23 cellular contexts compared by ENCODE assay signal in the genomic region with DNA sequence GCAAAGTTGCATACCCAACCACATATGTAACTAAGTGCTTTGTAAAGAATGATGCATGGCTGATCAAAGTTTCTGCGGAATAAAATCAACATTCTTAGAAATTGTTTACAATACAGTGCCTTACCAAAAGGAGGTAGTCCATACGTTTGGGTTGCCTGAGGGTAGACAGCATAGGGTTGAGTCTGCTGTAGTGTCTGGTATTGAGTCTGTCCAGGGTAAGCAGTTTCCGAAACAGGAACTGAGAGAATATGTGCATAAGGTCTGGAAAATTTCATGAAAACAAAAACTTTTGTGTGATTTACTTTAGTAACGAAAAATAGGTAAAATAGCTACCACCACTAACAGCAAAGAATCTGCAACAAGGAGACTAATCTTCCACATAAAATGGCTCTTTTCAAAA. TPM values are rescaled to one million over a fixed set of nuclear protein-coding genes. Genes with fewer than 3 reads are reported as not detected.
DNase-seq lines count a peak whose midpoint lies in the region; ATAC-seq and TF ChIP-seq lines count a peak whose summit lies in the region.
"Had no signal": no experiment of that assay in that cellular context is flagged by ENCODE, and none has a peak within 500 bp of the region (broad histone marks: within the 10 kb centered on the region; RNA-seq: fewer than 3 reads in every experiment).

No MANE protein-coding gene starts in this region.

- H4K20me1 ChIP-seq in MM.1S (ENCODE audit: insufficient read depth, low read length) = no peaks in the 10 kb centered on the region

- 91 to 99% (median 92%) methylated on average over 4 of the region's 4 CpGs for WGBS in adrenal gland, 4 donors

- H3K4me1 Mint-ChIP-seq in WTC11 = no peaks in the 10 kb centered on the region
- peaks cover 6 to 15% of the 10 kb centered on the region in 2 donors for H3K4me1 Mint-ChIP-seq in stimulated activated naive B cell treated with anti-CD40 and anti-IgM and Interleukin-4, amounts not matched to agents 10 μg/mL and 1 μg/mL and 100 μg/mL, for 72 hours
- no peaks in the 10 kb centered on the region for H3K4me1 Mint-ChIP-seq in stimulated activated effector memory CD8-positive, alpha-beta T cell treated with anti-CD3 and anti-CD28 coated beads, Interleukin-12 subunit alpha, Interleukin-12 subunit beta, amount 100 ng/mL, for 72 hours

- H3K4me2 ChIP-seq in MM.1S (ENCODE audit: low read depth, low read length) = peak overlapping the region; percentile 15
- H3K4me2 ChIP-seq: BLaER1 treated with 17β-estradiol and CSF1 and Interleukin-3, amounts not matched to agents 10 nM and 100 nM; SK-N-SH had no signal

- peaks cover 5% of the 10 kb centered on the region for H3K36me3 Mint-ChIP-seq in WTC11
- peaks cover 19 to 28% of the 10 kb centered on the region in 2 donors for H3K36me3 Mint-ChIP-seq in stimulated activated naive B cell treated with anti-CD40 and anti-IgM and Interleukin-4, amounts not matched to agents 10 μg/mL and 1 μg/mL and 100 μg/mL, for 72 hours
- H3K36me3 Mint-ChIP-seq in stimulated activated effector memory CD8-positive, alpha-beta T cell treated with anti-CD3 and anti-CD28 coated beads, Interleukin-12 subunit alpha, Interleukin-12 subunit beta, amount 100 ng/mL, for 72 hours = peaks cover 73% of the 10 kb centered on the region

- H3K4me3 Mint-ChIP-seq in WTC11 = no peak overlapping the region
- H3K4me3 Mint-ChIP-seq in stimulated activated naive B cell treated with anti-CD40 and anti-IgM and Interleukin-4, amounts not matched to agents 10 μg/mL and 1 μg/mL and 100 μg/mL, for 72 hours = no peak overlapping the region
- H3K4me3 Mint-ChIP-seq in stimulated activated effector memory CD8-positive, alpha-beta T cell treated with anti-CD3 and anti-CD28 coated beads, Interleukin-12 subunit alpha, Interleukin-12 subunit beta, amount 100 ng/mL, for 72 hours = no peak overlapping the region
- H3K4me3 Mint-ChIP-seq: CD4-positive, alpha-beta T cell; T-helper 1 cell treated with Interleukin-12 subunit alpha and Interleukin-12 subunit beta and Interleukin-4 antibody, amounts not matched to agents 30 μg/mL and 1 μg/mL, for 36 hours had no signal

- no peaks in the 10 kb centered on the region for H3K9me2 ChIP-seq in MM.1S (replicated peaks; ENCODE audit: insufficient read depth, low read length)
- H3K9me2 ChIP-seq: SK-N-SH had no signal

- no peak for TF ChIP-seq POLR2A in adrenal gland (IDR thresholded peaks at IDR 0.05)

- H3K4me3 ChIP-seq in GM12865 (ENCODE audit: low read depth, low read length) (no peak overlapping the region), MM.1S (ENCODE audit: low read length) (no peak overlapping the region), adrenal gland (no peak overlapping the region)
- H3K4me3 ChIP-seq: BLaER1 treated with 17β-estradiol and CSF1 and Interleukin-3, amounts not matched to agents 10 nM and 100 nM; GM23248 had no signal

- no peaks in the 10 kb centered on the region for H3K27me3 Mint-ChIP-seq in WTC11 (ENCODE audit: low read depth)
- H3K27me3 Mint-ChIP-seq in stimulated activated naive B cell treated with anti-CD40 and anti-IgM and Interleukin-4, amounts not matched to agents 10 μg/mL and 1 μg/mL and 100 μg/mL, for 72 hours = no peaks in the 10 kb centered on the region
- H3K27me3 Mint-ChIP-seq: CD4-positive, alpha-beta T cell had no signal

- H3K36me3 ChIP-seq in MM.1S (replicated peaks; ENCODE audit: insufficient read depth, low read length) (no peaks in the 10 kb centered on the region; the same call in 1 of the 2 replicates), adrenal gland (replicated peaks in 1 of 2) (no peaks in the 10 kb centered on the region)

- no peaks in the 10 kb centered on the region for H3K9me3 Mint-ChIP-seq in WTC11
- no peaks in the 10 kb centered on the region for H3K9me3 Mint-ChIP-seq in stimulated activated naive B cell treated with anti-CD40 and anti-IgM and Interleukin-4, amounts not matched to agents 10 μg/mL and 1 μg/mL and 100 μg/mL, for 72 hours
- H3K9me3 Mint-ChIP-seq in stimulated activated effector memory CD8-positive, alpha-beta T cell treated with anti-CD3 and anti-CD28 coated beads, Interleukin-12 subunit alpha, Interleukin-12 subunit beta, amount 100 ng/mL, for 72 hours = no peaks in the 10 kb centered on the region
- H3K9me3 Mint-ChIP-seq: CD4-positive, alpha-beta T cell; T-helper 1 cell treated with Interleukin-12 subunit alpha and Interleukin-12 subunit beta and Interleukin-4 antibody, amounts not matched to agents 30 μg/mL and 1 μg/mL, for 36 hours had no signal

- H3K9me3 ChIP-seq in MM.1S (replicated peaks; ENCODE audit: insufficient read depth, low read length) (no peaks in the 10 kb centered on the region), adrenal gland (replicated peaks in 1 of 3) (no peaks in the 10 kb centered on the region)
- H3K9me3 ChIP-seq: BLaER1 treated with 17β-estradiol and CSF1 and Interleukin-3, amounts not matched to agents 10 nM and 100 nM; SK-N-SH had no signal

- intact Hi-C loops in adrenal gland (cut with DNase I) = no loop called here

- H3K27me3 ChIP-seq in MM.1S (replicated peaks; ENCODE audit: insufficient read depth, low read length) (no peaks in the 10 kb centered on the region), adrenal gland (no peaks in the 10 kb centered on the region)
- H3K27me3 ChIP-seq: BLaER1 treated with 17β-estradiol and CSF1 and Interleukin-3, amounts not matched to agents 10 nM and 100 nM had no signal

- POLR2A ChIA-PET in WTC11 (lab: Charles Lee) = no interaction called here

- ATAC-seq in WTC11 (no peak), HG03280 (IDR thresholded peaks at IDR 0.05; ENCODE audit: unreplicated experiment) (no peak)
- ATAC-seq in stimulated activated naive B cell treated with anti-CD40 and anti-IgM and Interleukin-4, amounts not matched to agents 10 μg/mL and 1 μg/mL and 100 μg/mL, for 72 hours (replicated peaks) = peak; percentile 74 to 88
- ATAC-seq in stimulated activated effector memory CD8-positive, alpha-beta T cell treated with anti-CD3 and anti-CD28 coated beads, Interleukin-12 subunit alpha, Interleukin-12 subunit beta, amount 100 ng/mL, for 72 hours = no peak

- H3F3A ChIP-seq in MM.1S (ENCODE audit: insufficient read depth, low read length) = peaks cover 19% of the 10 kb centered on the region

- no peak for TF ChIP-seq CTCF in GM12865 (IDR thresholded peaks at IDR 0.05; ENCODE audit: insufficient read depth, low read depth, low read length, missing control alignments)
- TF ChIP-seq CTCF in MM.1S (IDR thresholded peaks at IDR 0.05; ENCODE audit: low read length) = no peak
- TF ChIP-seq CTCF in WTC11 (IDR thresholded peaks at IDR 0.05) = no peak
- TF ChIP-seq CTCF in adrenal gland (IDR thresholded peaks at IDR 0.05) = no peak

- no peak overlapping the region for H2AFZ ChIP-seq in MM.1S (ENCODE audit: low read length)
- H2AFZ ChIP-seq: GM23248 had no signal

- H3K79me2 ChIP-seq in MM.1S (ENCODE audit: low read length) = peaks cover 37% of the 10 kb centered on the region

- H3K9ac ChIP-seq in MM.1S (ENCODE audit: low read length) = no peak overlapping the region
- H3K9ac ChIP-seq: BLaER1 treated with 17β-estradiol and CSF1 and Interleukin-3, amounts not matched to agents 10 nM and 100 nM; GM23248; SK-N-SH had no signal

- DNase-seq in GM12865 (ENCODE audit: low read depth) (peak; percentile 43), MM.1S (peak; percentile 31), WTC11 (ENCODE audit: low spot score) (no peak), adrenal gland (no peak)
- DNase-seq in stimulated activated naive B cell treated with anti-CD40 and anti-IgM and Interleukin-4, amounts not matched to agents 10 μg/mL and 1 μg/mL and 100 μg/mL, for 72 hours = no peak
- no peak for DNase-seq in stimulated activated effector memory CD8-positive, alpha-beta T cell treated with anti-CD3 and anti-CD28 coated beads, Interleukin-12 subunit alpha, Interleukin-12 subunit beta, amount 100 ng/mL, for 72 hours (ENCODE audit: low spot score in 2 of 2)
- DNase-seq: CD4-positive, alpha-beta T cell; COR-L47; DMS53; GM23248; H7; NCI-H1105; NCI-H1436 treated with DMSO at 0.1 percent for 48 hours; NCI-H187 treated with DMSO at 0.1 percent for 48 hours; NCI-H446 treated with DMSO at 0.1 percent for 48 hours; NCI-H526; NCI-H82; SK-N-SH; SW 1271 had no signal

- CTCF ChIA-PET in WTC11 (lab: Charles Lee) = no interaction called here

- peak overlapping the region; percentile 32 for H3K27ac Mint-ChIP-seq in WTC11
- H3K27ac Mint-ChIP-seq in stimulated activated naive B cell treated with anti-CD40 and anti-IgM and Interleukin-4, amounts not matched to agents 10 μg/mL and 1 μg/mL and 100 μg/mL, for 72 hours = no peak overlapping the region
- no peak overlapping the region for H3K27ac Mint-ChIP-seq in stimulated activated effector memory CD8-positive, alpha-beta T cell treated with anti-CD3 and anti-CD28 coated beads, Interleukin-12 subunit alpha, Interleukin-12 subunit beta, amount 100 ng/mL, for 72 hours
- H3K27ac Mint-ChIP-seq: CD4-positive, alpha-beta T cell; T-helper 1 cell treated with Interleukin-12 subunit alpha and Interleukin-12 subunit beta and Interleukin-4 antibody, amounts not matched to agents 30 μg/mL and 1 μg/mL, for 36 hours had no signal

- peak overlapping the region; percentile 57; the same call in 1 of the 2 replicates for H3K27ac ChIP-seq in MM.1S (ENCODE audit: low read length)
- H3K27ac ChIP-seq in adrenal gland = no peak overlapping the region
- H3K27ac ChIP-seq: BLaER1 treated with 17β-estradiol and CSF1 and Interleukin-3, amounts not matched to agents 10 nM and 100 nM; GM23248; HL-60 had no signal

- H3K4me1 ChIP-seq in MM.1S (ENCODE audit: low read length) (peaks cover 47% of the 10 kb centered on the region), adrenal gland (replicated peaks in 1 of 2) (peaks cover 0 to 10% of the 10 kb centered on the region in 2 donors)
- H3K4me1 ChIP-seq: BLaER1 treated with 17β-estradiol and CSF1 and Interleukin-3, amounts not matched to agents 10 nM and 100 nM had no signal

TF ChIP-seq in WTC11, 78 proteins besides CTCF, POLR2A, EP300 and RAD21:
- TF ChIP-seq NFATC4 (CRISPR knock-in tag; IDR thresholded peaks at IDR 0.05) (no peak), TCF7 (CRISPR knock-in tag; IDR thresholded peaks at IDR 0.05; ENCODE audit: low read depth) (no peak), ZNF671 (CRISPR knock-in tag; IDR thresholded peaks at IDR 0.05) (no peak), ZNF219 (CRISPR knock-in tag; IDR thresholded peaks at IDR 0.05; ENCODE audit: borderline replicate concordance) (no peak)

RNA-seq across cellular contexts. Expression of a gene that starts 53.0 kb away (rescaled TPM):
- total RNA-seq in WTC11 (2021) (27.4 to 29.4 TPM (median 28.1 TPM) in 3 replicates), adrenal gland (10 to 100 TPM in 7 of 8 donors, 1 to 10 TPM in 1; 8.9 to 28.9 (median 15.8) TPM)
- 10 to 100 TPM in 1 of 3 donors, 1 to 10 TPM in 2; 4.3 to 20.9 (median 4.7) TPM for polyA plus RNA-seq in adrenal gland

Comparison
In these comparisons a context has a peak if more than half of its experiments do, and no peak if none do; other contexts are left out.
1. DNase-seq: peak in GM12865 (single experiment) and MM.1S (single experiment); none in WTC11 (single experiment), stimulated activated naive B cell treated with anti-CD40 and anti-IgM and Interleukin-4, amounts not matched to agents 10 μg/mL and 1 μg/mL and 100 μg/mL, for 72 hours (single experiment), stimulated activated effector memory CD8-positive, alpha-beta T cell treated with anti-CD3 and anti-CD28 coated beads, Interleukin-12 subunit alpha, Interleukin-12 subunit beta, amount 100 ng/mL, for 72 hours (0 of 2) and adrenal gland (0 of 7).
2. ATAC-seq: peak in stimulated activated naive B cell treated with anti-CD40 and anti-IgM and Interleukin-4, amounts not matched to agents 10 μg/mL and 1 μg/mL and 100 μg/mL, for 72 hours (2 of 2); none in WTC11 (single experiment), HG03280 (single experiment) and stimulated activated effector memory CD8-positive, alpha-beta T cell treated with anti-CD3 and anti-CD28 coated beads, Interleukin-12 subunit alpha, Interleukin-12 subunit beta, amount 100 ng/mL, for 72 hours (single experiment).